Comparison of ENCODE assay signal across 8 cellular contexts in genomic region chr11:3854977-3855807, GRCh38. TPM values are rescaled to one million over a fixed set of nuclear protein-coding genes. Genes with fewer than 3 reads are reported as not detected.
DNase-seq lines count a peak whose midpoint lies in the region; ATAC-seq and TF ChIP-seq lines count a peak whose summit lies in the region.

Gene STIM1 (plus strand): TSS chr11:3855664. CDS start chr11:3856271, 607 bp downstream.

- H3K79me2 ChIP-seq in OCI-LY3 (ENCODE audit: low read length) = peaks cover 37% of the 10 kb centered on the region

- H3K36me3 ChIP-seq in HUES64 (ENCODE audit: insufficient read depth, low read length) (no peaks in the 10 kb centered on the region), OCI-LY3 (replicated peaks; ENCODE audit: low read depth, low read length) (no peaks in the 10 kb centered on the region), mucosa of descending colon (ENCODE audit: low read depth) (no peaks in the 10 kb centered on the region)

- DNase-seq in DMS 273 treated with DMSO at 0.1 percent for 48 hours (lab: John Stamatoyannopoulos, UW) = peak; percentile 65
- peak; percentile 96 for DNase-seq in activated T-cell treated with anti-CD3 and anti-CD28 coated beads for 1 hour (ENCODE audit: low read depth)
- DNase-seq in epidermal melanocyte (ENCODE audit: insufficient read length, low spot score) = peak; percentile 78
- DNase-seq in mucosa of descending colon = peak; percentile 96 to 98 (median 97)
- DNase-seq in stimulated activated CD8-positive, alpha-beta memory T cell treated with anti-CD3 and anti-CD28 coated beads, Interleukin-4, amount 100 ng/mL, for 24 hours (ENCODE audit: low read depth) = peak; percentile 97

- H3K9me3 ChIP-seq in HUES64 (ENCODE audit: insufficient read depth, low read depth, low read length) (no peaks in the 10 kb centered on the region), OCI-LY3 (ENCODE audit: insufficient read depth, low read length) (no peaks in the 10 kb centered on the region), mucosa of descending colon (no peaks in the 10 kb centered on the region)

- H3K9ac ChIP-seq in HUES64 (ENCODE audit: low read depth, low read length) (peak within 1 kb of the TSS; percentile 62), OCI-LY3 (ENCODE audit: low read length) (peak within 1 kb of the TSS; percentile 84)

- ATAC-seq in GM21447 (IDR thresholded peaks at IDR 0.05; ENCODE audit: unreplicated experiment) (peak; percentile 47), mucosa of descending colon (peak; percentile 90)

- H3K4me1 ChIP-seq in HUES64 (ENCODE audit: insufficient read depth, low read length) = peaks cover 27% of the 10 kb centered on the region
- H3K4me1 ChIP-seq in OCI-LY3 (ENCODE audit: low read length) = peaks cover 42% of the 10 kb centered on the region
- H3K4me1 ChIP-seq in mucosa of descending colon (ENCODE audit: low read depth) = peaks cover 34% of the 10 kb centered on the region

- H3K4me3 ChIP-seq in HUES64 (ENCODE audit: low read length) = peak within 1 kb of the TSS; percentile 73
- peak within 1 kb of the TSS; percentile 94 for H3K4me3 ChIP-seq in OCI-LY3 (ENCODE audit: low read length)
- peak within 1 kb of the TSS; percentile 79 for H3K4me3 ChIP-seq in mucosa of descending colon

- TF ChIP-seq CTCF in OCI-LY3 (IDR thresholded peaks at IDR 0.05; ENCODE audit: low read depth, low read length) = peak; percentile 81
- peak; percentile 97 for TF ChIP-seq CTCF in mucosa of descending colon (IDR thresholded peaks at IDR 0.05)

- WGBS in HUES64 = under 1% methylated on average over 86 of the region's 87 CpGs

- H2AFZ ChIP-seq in OCI-LY3 (ENCODE audit: low read depth, low read length) = peak within 1 kb of the TSS; percentile 96

- H3K27me3 ChIP-seq in HUES64 (ENCODE audit: insufficient read depth, low read length) (peaks cover 20% of the 10 kb centered on the region), OCI-LY3 (ENCODE audit: low read depth, low read length) (no peaks in the 10 kb centered on the region)

- intact Hi-C loops in mucosa of descending colon (cut with DNase I, micrococcal nuclease) = no loop called here

- peak within 1 kb of the TSS; percentile 79; the same call in 1 of the 2 replicates for H3K27ac ChIP-seq in HUES64 (ENCODE audit: low read depth, low read length)
- H3K27ac ChIP-seq in OCI-LY3 (ENCODE audit: low read length) = peak within 1 kb of the TSS; percentile 93

- H4K20me1 ChIP-seq in OCI-LY3 (ENCODE audit: insufficient read depth, low read length) = no peaks in the 10 kb centered on the region

- H3K4me2 ChIP-seq in OCI-LY3 (ENCODE audit: low read length) = peak within 1 kb of the TSS; percentile 88

RNA-seq across cellular contexts. Expression of gene STIM1, which starts in this region (rescaled TPM):
- polyA plus RNA-seq in HUES64 (2013, experiment 1 of 2) = 10.5 TPM
- 13.1 TPM for polyA plus RNA-seq in HUES64 (2013, experiment 2 of 2)
- total RNA-seq in mucosa of descending colon = 10 to 100 TPM; 56.1 to 74.8 (median 72.5) TPM

Comparison
In these comparisons a context has a peak if more than half of its experiments do, and no peak if none do; other contexts are left out.
1. Peak in every context shown above with its lines: DNase-seq, ATAC-seq, H3K4me3 ChIP-seq and H3K27ac ChIP-seq.